33 cellular contexts compared by ENCODE assay signal in genomic region chrX:35292522-35292921, GRCh38.
"Had no signal": no experiment of that assay in that cellular context is flagged by ENCODE, and none has a peak within 500 bp of the region (broad histone marks: within the 10 kb centered on the region; RNA-seq: fewer than 3 reads in every experiment).

No MANE protein-coding gene starts in this region.

- H3K27me3 ChIP-seq: adrenal gland, ascending aorta, body of pancreas, brain microvascular endothelial cell, breast epithelium, cardiac muscle cell had no signal

- H3K36me3 ChIP-seq: adrenal gland, ascending aorta, brain microvascular endothelial cell, breast epithelium, cardiac muscle cell had no signal

- FAIRE-seq: bronchial epithelial cell had no signal

- H3K4me3 ChIP-seq: adrenal gland, ascending aorta, body of pancreas, breast epithelium, cardiac muscle cell had no signal

- ATAC-seq: activated naive CD4-positive, alpha-beta T cell treated with anti-CD3 and anti-CD28 coated beads, Interleukin-2, amount 50 U/mL, for 72 hours; activated naive CD8-positive, alpha-beta T cell treated with anti-CD3 and anti-CD28 coated beads, Interleukin-2, amount 50 U/mL, for 24 hours; activated T-cell treated with anti-CD3 and anti-CD28 coated beads, Interleukin-2, amount 50 U/mL, for 4 hours; activated T-cell treated with anti-CD3 and anti-CD28 coated beads, Interleukin-2, amount 50 U/mL, for 72 hours; activated T-helper 17 cell treated with anti-CD3 and anti-CD28 coated beads, Interleukin-2, amount 50 U/mL, for 72 hours; body of pancreas had no signal

- H3K4me1 ChIP-seq: adrenal gland, ascending aorta, body of pancreas, breast epithelium had no signal

- DNase-seq: activated effector memory CD4-positive, alpha-beta T cell treated with anti-CD3 and anti-CD28 coated beads, Interleukin-2, amount 50 U/mL, for 16 hours; activated effector memory CD4-positive, alpha-beta T cell treated with Interleukin-2 at 50 U/mL for 16 hours; activated gamma-delta T cell; activated gamma-delta T cell treated with Interleukin-2 at 50 U/mL for 16 hours; activated naive CD4-positive, alpha-beta T cell; activated naive CD4-positive, alpha-beta T cell treated with anti-CD3 and anti-CD28 coated beads for 36 hours; activated naive CD4-positive, alpha-beta T cell treated with anti-CD3 and anti-CD28 coated beads, Interleukin-2, amount 10 ng/mL, durations not matched to agents 7 days and 5 days; activated naive CD4-positive, alpha-beta T cell treated with anti-CD3 and anti-CD28 coated beads, Interleukin-2, amount 50 U/mL, for 16 hours; activated naive CD4-positive, alpha-beta T cell treated with Interleukin-2 at 50 U/mL for 16 hours; activated naive CD8-positive, alpha-beta T cell treated with anti-CD3 and anti-CD28 coated beads for 36 hours; activated naive CD8-positive, alpha-beta T cell treated with anti-CD3 and anti-CD28 coated beads, Interleukin-2, amount 10 ng/mL, durations not matched to agents 7 days and 5 days; activated naive CD8-positive, alpha-beta T cell treated with anti-CD3 and anti-CD28 coated beads, Interleukin-2, amount 50 U/mL, for 24 hours; activated T-cell treated with anti-CD3 and anti-CD28 coated beads, Interleukin-2, amount 50 U/mL, for 1 hour; activated T-cell treated with anti-CD3 and anti-CD28 coated beads, Interleukin-2, amount 50 U/mL, for 24 hours; activated T-cell treated with anti-CD3 and anti-CD28 coated beads, Interleukin-2, amount 50 U/mL, for 4 hours; activated T-cell treated with anti-CD3 and anti-CD28 coated beads, Interleukin-2, amount 50 U/mL, for 48 hours; activated T-cell treated with anti-CD3 and anti-CD28 coated beads, Interleukin-2, amount 50 U/mL, for 72 hours; adrenal gland; amniotic stem cell; amygdala; anterior cingulate cortex; aorta; body of pancreas; brain microvascular endothelial cell; caudate nucleus; central memory CD4-positive, alpha-beta T cell; cerebellar nuclear complex had no signal

- H3K27ac ChIP-seq: adrenal gland, ascending aorta, body of pancreas, brain microvascular endothelial cell, breast epithelium, cardiac muscle cell had no signal

- H3K9me3 ChIP-seq: adrenal gland, ascending aorta, body of pancreas, breast epithelium had no signal
